ENCODE assay signal across 1 cellular context in the genomic region with DNA sequence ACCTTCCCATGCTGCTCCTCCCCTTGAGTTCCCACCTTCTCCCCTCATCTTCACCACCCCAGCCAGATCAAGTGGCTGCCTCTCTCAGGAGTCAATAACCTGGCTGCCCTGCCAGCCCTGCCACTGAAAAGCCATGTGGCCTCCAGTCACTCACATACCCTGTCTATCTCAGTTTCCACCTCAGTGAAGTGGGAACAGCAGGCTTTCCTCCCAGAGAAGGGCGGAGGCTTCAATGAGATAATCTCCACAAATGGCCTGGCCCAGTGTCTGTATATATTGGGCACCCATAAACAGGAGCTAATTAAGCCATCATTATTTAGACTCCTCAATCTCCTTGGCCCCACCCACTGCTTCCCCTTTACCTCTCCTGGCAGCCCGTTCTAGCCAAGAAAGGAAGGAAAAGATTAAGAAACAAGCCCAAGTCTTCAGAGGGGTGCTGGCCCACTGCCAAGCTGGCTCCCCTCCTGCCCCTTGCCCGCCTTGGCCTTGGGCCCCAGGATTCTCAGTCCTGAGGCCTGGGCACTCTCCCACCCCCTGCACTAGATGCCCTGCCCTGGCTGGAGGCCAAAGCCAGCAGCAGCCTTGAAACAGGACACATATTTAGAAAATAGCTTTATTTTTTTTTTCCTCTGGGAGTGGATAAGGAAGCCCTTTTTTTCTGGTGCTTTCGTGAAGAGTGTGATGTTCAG.
TF ChIP-seq lines count a peak whose summit lies in the region.

No MANE protein-coding gene starts in this region.

TF ChIP-seq in IMR-90, 13 proteins besides CTCF, POLR2A, EP300 and RAD21:
- TF ChIP-seq NFE2L2 (IDR thresholded peaks at IDR 0.05; ENCODE audit: low read depth, low read length) (no peak), CHD1 (IDR thresholded peaks at IDR 0.05; ENCODE audit: low read depth, low read length) (no peak), MAFK (IDR thresholded peaks at IDR 0.05; ENCODE audit: low read depth, low read length) (no peak), BHLHE40 (IDR thresholded peaks at IDR 0.05; ENCODE audit: low read depth, low read length) (no peak)
